8 cellular contexts compared by ENCODE assay signal in genomic region chr1:227999056-227999930, GRCh38. TPM values are rescaled to one million over a fixed set of nuclear protein-coding genes. Genes with fewer than 3 reads are reported as not detected.
DNase-seq lines count a peak whose midpoint lies in the region; ATAC-seq and TF ChIP-seq lines count a peak whose summit lies in the region.

No MANE protein-coding gene starts in this region.

- peak; percentile 67 for ATAC-seq in GM19328 (IDR thresholded peaks at IDR 0.05; ENCODE audit: unreplicated experiment)
- peak; percentile 74 for ATAC-seq in HG03520 (IDR thresholded peaks at IDR 0.05; ENCODE audit: unreplicated experiment)
- peak; percentile 93 for ATAC-seq in naive thymus-derived CD4-positive, alpha-beta T cell

- peaks cover 0 to 3% (median 0%) of the 10 kb centered on the region in 4 donors for H3K4me1 Mint-ChIP-seq in CD4-positive, alpha-beta memory T cell
- no peaks in the 10 kb centered on the region for H3K4me1 Mint-ChIP-seq in naive thymus-derived CD4-positive, alpha-beta T cell

- CTCF ChIA-PET in CD4-positive, alpha-beta memory T cell (lab: Charles Lee; ENCODE audit: partially characterized antibody), result interaction anchor here (0.5 to 2.5 kb wide), 11 partner anchors 14 to 487 kb away, joined by 3 to 20 read pairs (median 3); partner anchors contain the start of gene IBA57
- CTCF ChIA-PET in naive thymus-derived CD4-positive, alpha-beta T cell (lab: Charles Lee), result interaction anchor here (0.6 to 1.0 kb wide), 4 partner anchors 22 to 517 kb away, joined by 3 read pairs; no protein-coding TSS in a partner anchor

- no peak overlapping the region for H3K4me3 ChIP-seq in CD4-positive, alpha-beta memory T cell (ENCODE audit: low read length in 2 of 2)
- no peak overlapping the region for H3K4me3 ChIP-seq in naive thymus-derived CD4-positive, alpha-beta T cell (ENCODE audit: low read length)

- H3K36me3 Mint-ChIP-seq in CD4-positive, alpha-beta memory T cell, result no peaks in the 10 kb centered on the region
- peaks cover 0 to 12% (median 0%) of the 10 kb centered on the region in 5 donors for H3K36me3 Mint-ChIP-seq in naive thymus-derived CD4-positive, alpha-beta T cell

- peaks cover 16 to 26% of the 10 kb centered on the region in 2 donors for H3K27me3 Mint-ChIP-seq in CD4-positive, alpha-beta memory T cell
- H3K27me3 Mint-ChIP-seq in naive thymus-derived CD4-positive, alpha-beta T cell, result peaks cover 9 to 44% (median 25%) of the 10 kb centered on the region in 5 donors

- peaks cover 8% of the 10 kb centered on the region for H3K27me3 ChIP-seq in CD4-positive, alpha-beta memory T cell (ENCODE audit: insufficient read depth, low read length)
- peaks cover under 1 to 5% of the 10 kb centered on the region in 2 donors for H3K27me3 ChIP-seq in naive thymus-derived CD4-positive, alpha-beta T cell (ENCODE audit: control insufficient read depth in 2 of 2, insufficient read depth in 2 of 2, low read length in 2 of 2)

- H3K27ac Mint-ChIP-seq in CD4-positive, alpha-beta memory T cell, result no peak overlapping the region
- no peak overlapping the region for H3K27ac Mint-ChIP-seq in naive thymus-derived CD4-positive, alpha-beta T cell

- no peak overlapping the region for H3K4me3 Mint-ChIP-seq in CD4-positive, alpha-beta memory T cell
- H3K4me3 Mint-ChIP-seq in naive thymus-derived CD4-positive, alpha-beta T cell, result no peak overlapping the region

- peaks cover 0 to 44% (median 23%) of the 10 kb centered on the region in 8 donors for H3K9me3 Mint-ChIP-seq in CD4-positive, alpha-beta memory T cell
- H3K9me3 Mint-ChIP-seq in naive thymus-derived CD4-positive, alpha-beta T cell, result peaks cover 7 to 41% (median 17%) of the 10 kb centered on the region in 11 donors

- no peak for TF ChIP-seq POLR2A in erythroblast (IDR thresholded peaks at IDR 0.05; ENCODE audit: low read length)

- no peaks in the 10 kb centered on the region for H3K36me3 ChIP-seq in CD4-positive, alpha-beta memory T cell (ENCODE audit: insufficient read depth, low read length)
- H3K36me3 ChIP-seq in naive thymus-derived CD4-positive, alpha-beta T cell (ENCODE audit: control insufficient read depth in 2 of 3, insufficient read depth in 3 of 3, low read length in 3 of 3), result no peaks in the 10 kb centered on the region

- no peak overlapping the region for H3K27ac ChIP-seq in CD4-positive, alpha-beta memory T cell (ENCODE audit: low read depth, low read length)
- no peak overlapping the region for H3K27ac ChIP-seq in naive thymus-derived CD4-positive, alpha-beta T cell (ENCODE audit: low read depth, low read length)

- H3K9me3 ChIP-seq in CD4-positive, alpha-beta memory T cell (ENCODE audit: control insufficient read depth in 1 of 2, low read length in 2 of 2), result peaks cover 0 to 13% of the 10 kb centered on the region in 2 donors
- peaks cover 0 to 23% (median 0%) of the 10 kb centered on the region in 3 experiments for H3K9me3 ChIP-seq in naive thymus-derived CD4-positive, alpha-beta T cell (ENCODE audit: control insufficient read depth in 2 of 3, low read length in 3 of 3)

- POLR2A ChIA-PET in CD4-positive, alpha-beta memory T cell (lab: Charles Lee; ENCODE audit: partially characterized antibody), result interaction anchor here (1.0 kb wide), 1 partner anchor 167 kb away, joined by 4 read pairs; no protein-coding TSS in a partner anchor
- POLR2A ChIA-PET in naive thymus-derived CD4-positive, alpha-beta T cell (lab: Charles Lee), result interaction anchor here (0.7 kb wide), 1 partner anchor 462 kb away, joined by 7 read pairs; no protein-coding TSS in a partner anchor

- intact Hi-C loops in CD4-positive, alpha-beta memory T cell (cut with micrococcal nuclease), result loop anchor here (1.0 kb wide), 2 partner anchors 132 to 516 kb away; no protein-coding TSS in a partner anchor
- intact Hi-C loops in naive thymus-derived CD4-positive, alpha-beta T cell (cut with micrococcal nuclease), result loop anchor here (1.0 kb wide), 3 partner anchors 132 to 516 kb away; no protein-coding TSS in a partner anchor

- no peaks in the 10 kb centered on the region for H3K4me1 ChIP-seq in CD4-positive, alpha-beta memory T cell (ENCODE audit: insufficient read depth, low read length)
- H3K4me1 ChIP-seq in naive thymus-derived CD4-positive, alpha-beta T cell (ENCODE audit: control insufficient read depth in 2 of 2, insufficient read depth in 2 of 2, low read length in 2 of 2), result no peaks in the 10 kb centered on the region

- DNase-seq in CD4-positive, alpha-beta memory T cell, result peak; percentile 61 to 73 (median 66)
- DNase-seq in NOMO-1 treated with DMSO at 0.1 percent for 48 hours (lab: John Stamatoyannopoulos, UW; ENCODE audit: unreplicated experiment) (peak; percentile 79), erythroblast (lab: John Stamatoyannopoulos, UW) (peak; percentile 69 to 77)
- DNase-seq in activated CD8-positive, alpha-beta memory T cell treated with anti-CD3 and anti-CD28 coated beads for 48 hours (ENCODE audit: low read depth in 2 of 3, low spot score in 2 of 3), result peak in 2 of 3 experiments; percentile 40 to 44
- DNase-seq in naive thymus-derived CD4-positive, alpha-beta T cell, result peak; percentile 42 to 74 (median 60)
- DNase-seq in stimulated activated naive CD4-positive, alpha-beta T cell treated with Interleukin-2 at 50 U/mL for 16 hours (lab: John Stamatoyannopoulos, UW), result peak; percentile 45

RNA-seq across cellular contexts. Expression of gene WNT3A, which starts 7.5 kb away (rescaled TPM):
- not detected for total RNA-seq in CD4-positive, alpha-beta memory T cell
- not detected for polyA plus RNA-seq in CD4-positive, alpha-beta memory T cell
- not detected for total RNA-seq in naive thymus-derived CD4-positive, alpha-beta T cell
- not detected for polyA plus RNA-seq in naive thymus-derived CD4-positive, alpha-beta T cell

RNA-seq across cellular contexts. Expression of gene WNT9A, which starts 51.6 kb away (rescaled TPM):
- total RNA-seq in CD4-positive, alpha-beta memory T cell, result under 1 TPM; 0.08 to 0.15 TPM
- polyA plus RNA-seq in CD4-positive, alpha-beta memory T cell, result under 1 TPM in 1 of 2 donors, not detected in 1; 0.08 TPM
- under 1 TPM in 1 of 5 experiments, not detected in 4; 0.29 TPM for total RNA-seq in naive thymus-derived CD4-positive, alpha-beta T cell
- polyA plus RNA-seq in naive thymus-derived CD4-positive, alpha-beta T cell, result not detected
